31 cellular contexts compared by ENCODE assay signal in genomic region chr21:36532769-36533467, GRCh38. TPM values are rescaled to one million over a fixed set of nuclear protein-coding genes. Genes with fewer than 3 reads are reported as not detected.
"Had no signal": no experiment of that assay in that cellular context is flagged by ENCODE, and none has a peak within 500 bp of the region (broad histone marks: within the 10 kb centered on the region; RNA-seq: fewer than 3 reads in every experiment).

No MANE protein-coding gene starts in this region.

- H3K4me1 Mint-ChIP-seq: activated CD4-positive, alpha-beta T cell treated with anti-CD3 and anti-CD28 coated beads, Interleukin-2, amount 10 ng/mL, durations not matched to agents 24 days and 14 days; activated naive CD4-positive, alpha-beta T cell treated with anti-CD3 and anti-CD28 coated beads, Interleukin-2, amount 10 ng/mL, durations not matched to agents 7 days and 5 days; central memory CD8-positive, alpha-beta T cell had no signal

- H3K9me3 Mint-ChIP-seq: activated CD4-positive, alpha-beta memory T cell treated with anti-CD3 and anti-CD28 coated beads for 36 hours; activated CD4-positive, alpha-beta T cell treated with anti-CD3 and anti-CD28 coated beads, Interleukin-2, amount 10 ng/mL, durations not matched to agents 24 days and 14 days; activated naive CD4-positive, alpha-beta T cell treated with anti-CD3 and anti-CD28 coated beads, Interleukin-2, amount 10 ng/mL, durations not matched to agents 7 days and 5 days; central memory CD8-positive, alpha-beta T cell; nephron progenitor cell; T-helper 1 cell treated with Interleukin-12 subunit alpha and Interleukin-12 subunit beta and Interleukin-4 antibody, amounts not matched to agents 30 μg/mL and 1 μg/mL, for 36 hours had no signal

- DNase-seq: activated CD4-positive, alpha-beta memory T cell treated with anti-CD3 and anti-CD28 coated beads for 36 hours; activated CD4-positive, alpha-beta T cell treated with anti-CD3 and anti-CD28 coated beads, Interleukin-2, amount 10 ng/mL, durations not matched to agents 24 days and 14 days; activated CD8-positive, alpha-beta memory T cell treated with anti-CD3 and anti-CD28 coated beads, Interleukin-2, amount 50 U/mL, for 4 hours; activated gamma-delta T cell; activated naive CD4-positive, alpha-beta T cell treated with anti-CD3 and anti-CD28 coated beads, Interleukin-2, amount 10 ng/mL, durations not matched to agents 7 days and 5 days; activated T-cell treated with anti-CD3 and anti-CD28 coated beads, Interleukin-2, amount 50 U/mL, for 1 hour; amygdala; colonic mucosa; effector CD8-positive, alpha-beta T cell; esophagus squamous epithelium; gastrocnemius medialis; hippocampal formation; left cardiac atrium; mammary epithelial cell; nephron progenitor cell; nucleus accumbens; spleen; stimulated activated naive CD4-positive, alpha-beta T cell treated with Interleukin-2 at 50 U/mL for 16 hours; T1000; WERI-Rb-1 had no signal

- FAIRE-seq: bronchial epithelial cell, endometrium, keratinocyte had no signal

- H3K27ac ChIP-seq: colonic mucosa, epithelial cell of prostate, esophagus squamous epithelium, gastrocnemius medialis, right atrium auricular region, spleen, tibial nerve, WERI-Rb-1 had no signal

- H3K36me3 Mint-ChIP-seq: activated CD4-positive, alpha-beta memory T cell treated with anti-CD3 and anti-CD28 coated beads for 36 hours; activated naive CD4-positive, alpha-beta T cell treated with anti-CD3 and anti-CD28 coated beads, Interleukin-2, amount 10 ng/mL, durations not matched to agents 7 days and 5 days had no signal

- H3K27me3 ChIP-seq: colonic mucosa, right atrium auricular region had no signal

- H3K9me3 ChIP-seq: colonic mucosa, esophagus squamous epithelium, gastrocnemius medialis, right atrium auricular region, spleen, tibial nerve had no signal

- H3K36me3 ChIP-seq: colonic mucosa, esophagus squamous epithelium, gastrocnemius medialis, right atrium auricular region, spleen, tibial nerve, WERI-Rb-1 had no signal

- H3K4me3 Mint-ChIP-seq: activated CD4-positive, alpha-beta memory T cell treated with anti-CD3 and anti-CD28 coated beads for 36 hours; activated CD4-positive, alpha-beta T cell treated with anti-CD3 and anti-CD28 coated beads, Interleukin-2, amount 10 ng/mL, durations not matched to agents 24 days and 14 days; activated naive CD4-positive, alpha-beta T cell treated with anti-CD3 and anti-CD28 coated beads, Interleukin-2, amount 10 ng/mL, durations not matched to agents 7 days and 5 days; central memory CD8-positive, alpha-beta T cell; nephron progenitor cell; T-helper 1 cell treated with Interleukin-12 subunit alpha and Interleukin-12 subunit beta and Interleukin-4 antibody, amounts not matched to agents 30 μg/mL and 1 μg/mL, for 36 hours had no signal

- H3K4me3 ChIP-seq: colonic mucosa, esophagus squamous epithelium, gastrocnemius medialis, right atrium auricular region, spleen, tibial nerve had no signal

- H3K4me1 ChIP-seq: colonic mucosa, esophagus squamous epithelium, gastrocnemius medialis, right atrium auricular region, spleen, tibial nerve had no signal

- H3K27ac Mint-ChIP-seq: activated CD4-positive, alpha-beta memory T cell treated with anti-CD3 and anti-CD28 coated beads for 36 hours; activated CD4-positive, alpha-beta T cell treated with anti-CD3 and anti-CD28 coated beads, Interleukin-2, amount 10 ng/mL, durations not matched to agents 24 days and 14 days; activated naive CD4-positive, alpha-beta T cell treated with anti-CD3 and anti-CD28 coated beads, Interleukin-2, amount 10 ng/mL, durations not matched to agents 7 days and 5 days; nephron progenitor cell; T-helper 1 cell treated with Interleukin-12 subunit alpha and Interleukin-12 subunit beta and Interleukin-4 antibody, amounts not matched to agents 30 μg/mL and 1 μg/mL, for 36 hours had no signal

RNA-seq across cellular contexts. Expression of gene CLDN14, which starts 53.0 kb away (rescaled TPM):
- total RNA-seq: activated CD4-positive, alpha-beta memory T cell treated with anti-CD3 and anti-CD28 coated beads for 36 hours; activated CD4-positive, alpha-beta T cell treated with anti-CD3 and anti-CD28 coated beads, Interleukin-2, amount 10 ng/mL, durations not matched to agents 24 days and 14 days; activated CD8-positive, alpha-beta memory T cell treated with anti-CD3 and anti-CD28 coated beads for 36 hours; bronchial epithelial cell; esophagus squamous epithelium; left cardiac atrium; mammary epithelial cell; right atrium auricular region; temporal lobe; ureter had no signal
- polyA plus RNA-seq: keratinocyte, mammary epithelial cell had no signal
